In the genomic region with DNA sequence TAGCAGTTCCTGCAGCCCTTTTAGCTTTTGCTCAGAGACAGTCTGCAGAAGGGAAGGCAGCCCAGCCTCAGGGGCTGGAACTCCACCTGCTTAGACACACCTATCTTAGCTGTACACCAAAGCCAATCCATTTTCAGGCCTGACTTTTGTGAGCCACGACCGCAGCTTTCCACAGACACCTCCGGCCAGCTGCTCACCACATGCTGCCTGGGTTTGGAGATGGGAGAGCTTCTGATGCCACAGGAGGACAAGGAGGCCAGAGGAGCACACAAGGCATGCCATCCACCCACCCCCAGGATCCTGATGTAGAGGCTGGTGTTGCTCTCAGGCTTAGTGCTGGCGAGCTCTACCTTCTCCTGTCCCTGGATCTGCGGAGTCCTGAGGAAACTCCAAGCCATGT, we compare ENCODE assay signal across 32 cellular contexts.
DNase-seq lines count a peak whose midpoint lies in the region; ATAC-seq and TF ChIP-seq lines count a peak whose summit lies in the region.
"Had no signal": no experiment of that assay in that cellular context is flagged by ENCODE, and none has a peak within 500 bp of the region (broad histone marks: within the 10 kb centered on the region; RNA-seq: fewer than 3 reads in every experiment).

No MANE protein-coding gene starts in this region.

- no peaks in the 10 kb centered on the region for H3K9me3 Mint-ChIP-seq in activated T-cell treated with anti-CD3 and anti-CD28 coated beads, Interleukin-2, amount 50 U/mL, for 72 hours
- peaks cover 6% of the 10 kb centered on the region for H3K9me3 Mint-ChIP-seq in nephron
- H3K9me3 Mint-ChIP-seq: activated naive CD4-positive, alpha-beta T cell treated with anti-CD3 and anti-CD28 coated beads, Interleukin-2, amount 50 U/mL, for 72 hours; CD4-positive, alpha-beta T cell; memory B cell; stimulated activated memory B cell treated with anti-CD40 and anti-IgM and Interleukin-4, amounts not matched to agents 10 μg/mL and 1 μg/mL and 100 μg/mL, for 72 hours had no signal

- no peaks in the 10 kb centered on the region for H3K36me3 ChIP-seq in ascending aorta
- no peaks in the 10 kb centered on the region for H3K36me3 ChIP-seq in brain microvascular endothelial cell (replicated peaks)
- H3K36me3 ChIP-seq: upper lobe of left lung had no signal

- H3K27ac ChIP-seq in ascending aorta (peak overlapping the region; percentile 51 to 53), brain microvascular endothelial cell (no peak overlapping the region)
- H3K27ac ChIP-seq: 22Rv1, epithelial cell of prostate, upper lobe of left lung had no signal

- no peak overlapping the region for H3K4me3 ChIP-seq in ascending aorta
- H3K4me3 ChIP-seq in brain microvascular endothelial cell (ENCODE audit: low read depth, low read length): no peak overlapping the region
- H3K4me3 ChIP-seq: GM12878, upper lobe of left lung had no signal

- no peaks in the 10 kb centered on the region for H3K9me3 ChIP-seq in ascending aorta
- H3K9me3 ChIP-seq: upper lobe of left lung had no signal

- H3K27me3 ChIP-seq in ascending aorta (no peaks in the 10 kb centered on the region), brain microvascular endothelial cell (replicated peaks) (no peaks in the 10 kb centered on the region)
- H3K27me3 ChIP-seq: upper lobe of left lung had no signal

- no peak for ATAC-seq in activated T-cell treated with anti-CD3 and anti-CD28 coated beads, Interleukin-2, amount 50 U/mL, for 72 hours (replicated peaks in 1 of 2)
- no peak for ATAC-seq in HG02759 (IDR thresholded peaks at IDR 0.05; ENCODE audit: unreplicated experiment)
- ATAC-seq: activated naive CD4-positive, alpha-beta T cell treated with anti-CD3 and anti-CD28 coated beads, Interleukin-2, amount 50 U/mL, for 72 hours; Panc1 had no signal

- H3K4me1 ChIP-seq in ascending aorta: peaks cover 0 to 3% of the 10 kb centered on the region in 2 donors
- H3K4me1 ChIP-seq: upper lobe of left lung had no signal

- DNase-seq in activated T-cell treated with anti-CD3 and anti-CD28 coated beads, Interleukin-2, amount 50 U/mL, for 72 hours: no peak
- no peak for DNase-seq in activated T-cell treated with anti-CD3 and anti-CD28 coated beads, Interleukin-2, amount 50 U/mL, for 1 hour
- DNase-seq in ascending aorta (ENCODE audit: low spot score in 2 of 2) (no peak), brain microvascular endothelial cell (no peak), GOT3 (lab: John Stamatoyannopoulos, UW) (no peak), COLO829 (ENCODE audit: low spot score) (no peak)
- DNase-seq: activated CD4-positive, alpha-beta T cell treated with anti-CD3 and anti-CD28 coated beads for 48 hours; activated CD8-positive, alpha-beta memory T cell treated with anti-CD3 and anti-CD28 coated beads for 24 hours; activated effector memory CD4-positive, alpha-beta T cell treated with Interleukin-2 at 50 U/mL for 16 hours; activated T-cell treated with anti-CD3 and anti-CD28 coated beads for 4 hours; caudate nucleus; CD4-positive, alpha-beta T cell; cortex of kidney; effector memory CD4-positive, alpha-beta T cell; glutamatergic neuron; NCI-H1694; NCI-H748 treated with DMSO at 0.1 percent for 48 hours; nucleus accumbens; SHP77 treated with DMSO at 0.1 percent for 48 hours; substantia nigra; SW 1271; T1000; upper lobe of left lung had no signal

- TF ChIP-seq CTCF in ascending aorta (IDR thresholded peaks at IDR 0.05) (no peak), nephron (IDR thresholded peaks at IDR 0.05; ENCODE audit: unreplicated experiment in 3 of 3) (no peak), brain microvascular endothelial cell (IDR thresholded peaks at IDR 0.05; ENCODE audit: low read depth, low read length, missing control alignments) (no peak)

- peak overlapping the region; percentile 52 for H3K27ac Mint-ChIP-seq in activated T-cell treated with anti-CD3 and anti-CD28 coated beads, Interleukin-2, amount 50 U/mL, for 72 hours
- peak overlapping the region; percentile 66 to 90 (median 82) for H3K27ac Mint-ChIP-seq in nephron
- H3K27ac Mint-ChIP-seq: activated naive CD4-positive, alpha-beta T cell treated with anti-CD3 and anti-CD28 coated beads, Interleukin-2, amount 50 U/mL, for 72 hours; CD4-positive, alpha-beta T cell; memory B cell; stimulated activated memory B cell treated with anti-CD40 and anti-IgM and Interleukin-4, amounts not matched to agents 10 μg/mL and 1 μg/mL and 100 μg/mL, for 72 hours had no signal

- no peaks in the 10 kb centered on the region for H3K36me3 Mint-ChIP-seq in activated T-cell treated with anti-CD3 and anti-CD28 coated beads, Interleukin-2, amount 50 U/mL, for 72 hours (ENCODE audit: insufficient read depth in 2 of 2)
- H3K36me3 Mint-ChIP-seq in nephron (ENCODE audit: low read depth): no peaks in the 10 kb centered on the region
- H3K36me3 Mint-ChIP-seq: activated naive CD4-positive, alpha-beta T cell treated with anti-CD3 and anti-CD28 coated beads, Interleukin-2, amount 50 U/mL, for 72 hours; memory B cell; stimulated activated memory B cell treated with anti-CD40 and anti-IgM and Interleukin-4, amounts not matched to agents 10 μg/mL and 1 μg/mL and 100 μg/mL, for 72 hours had no signal

- intact Hi-C loops in ascending aorta (cut with DNase I): loop anchor here (10.0 kb wide), 1 partner anchor 198 kb away; the partner anchor contains the start of gene PJA1

- H3K4me1 Mint-ChIP-seq in activated T-cell treated with anti-CD3 and anti-CD28 coated beads, Interleukin-2, amount 50 U/mL, for 72 hours (ENCODE audit: low read depth): no peaks in the 10 kb centered on the region
- H3K4me1 Mint-ChIP-seq in nephron: peaks cover 13% of the 10 kb centered on the region
- H3K4me1 Mint-ChIP-seq: memory B cell; stimulated activated memory B cell treated with anti-CD40 and anti-IgM and Interleukin-4, amounts not matched to agents 10 μg/mL and 1 μg/mL and 100 μg/mL, for 72 hours had no signal

- H3K4me3 Mint-ChIP-seq in activated T-cell treated with anti-CD3 and anti-CD28 coated beads, Interleukin-2, amount 50 U/mL, for 72 hours: no peak overlapping the region
- no peak overlapping the region for H3K4me3 Mint-ChIP-seq in nephron
- H3K4me3 Mint-ChIP-seq: CD4-positive, alpha-beta T cell; memory B cell; stimulated activated memory B cell treated with anti-CD40 and anti-IgM and Interleukin-4, amounts not matched to agents 10 μg/mL and 1 μg/mL and 100 μg/mL, for 72 hours had no signal

- in situ Hi-C loops in brain microvascular endothelial cell (cut with HindIII; ENCODE audit: low pct_ligation_motif_present, low sequenced_read_pairs): no loop called here

- H3K27me3 Mint-ChIP-seq in activated T-cell treated with anti-CD3 and anti-CD28 coated beads, Interleukin-2, amount 50 U/mL, for 72 hours (ENCODE audit: low read depth): peaks cover 8% of the 10 kb centered on the region
- no peaks in the 10 kb centered on the region for H3K27me3 Mint-ChIP-seq in nephron (ENCODE audit: low read depth)
- H3K27me3 Mint-ChIP-seq: CD4-positive, alpha-beta T cell; memory B cell; stimulated activated memory B cell treated with anti-CD40 and anti-IgM and Interleukin-4, amounts not matched to agents 10 μg/mL and 1 μg/mL and 100 μg/mL, for 72 hours had no signal
